25 cellular contexts compared by ENCODE assay signal in genomic region chr9:99216073-99216472, GRCh38.
"Had no signal": no experiment of that assay in that cellular context is flagged by ENCODE, and none has a peak within 500 bp of the region (broad histone marks: within the 10 kb centered on the region; RNA-seq: fewer than 3 reads in every experiment).

No MANE protein-coding gene starts in this region.

- H3K27me3 ChIP-seq: colonic mucosa, esophagus squamous epithelium, gastrocnemius medialis, heart right ventricle, left lung had no signal

- H3K27ac ChIP-seq: colonic mucosa, epithelial cell of prostate, esophagus squamous epithelium, heart right ventricle, left lung, lower lobe of right lung had no signal

- FAIRE-seq: endometrium, islet of Langerhans, keratinocyte had no signal

- DNase-seq: colonic mucosa; cortex of kidney; effector CD8-positive, alpha-beta T cell; effector memory CD8-positive, alpha-beta T cell; endodermal cell; esophagus squamous epithelium; foreskin fibroblast; foreskin melanocyte; gastrocnemius medialis; glutamatergic neuron; head of caudate nucleus; heart right ventricle; hippocampal formation; left cardiac atrium; left lung; left ventricle myocardium superior; lower lobe of right lung; mesenchymal stem cell; mucosa of descending colon; naive B cell had no signal

- H3K4me3 ChIP-seq: colonic mucosa, esophagus squamous epithelium, gastrocnemius medialis, heart right ventricle, left lung, lower lobe of right lung, mucosa of descending colon had no signal

- H3K36me3 ChIP-seq: colonic mucosa had no signal

- H3K9me3 ChIP-seq: colonic mucosa, esophagus squamous epithelium, gastrocnemius medialis, left lung, lower lobe of right lung, mucosa of descending colon had no signal

- ATAC-seq: effector memory CD8-positive, alpha-beta T cell; esophagus mucosa; gastrocnemius medialis; heart right ventricle; left cardiac atrium; left lung; left ventricle myocardium superior; lower lobe of right lung; mucosa of descending colon had no signal
